1 cellular context compared by ENCODE assay signal in genomic region chr18:24204904-24205303, GRCh38.
TF ChIP-seq lines count a peak whose summit lies in the region.

No MANE protein-coding gene starts in this region.

TF ChIP-seq in HepG2, 621 proteins besides CTCF, POLR2A, EP300 and RAD21 (continued from another document):
- no peak for TF ChIP-seq ZNF605 (CRISPR knock-in tag; IDR thresholded peaks at IDR 0.05)
- TF ChIP-seq ZC3H13 (CRISPR knock-in tag; IDR thresholded peaks at IDR 0.05): no peak
